10 cellular contexts compared by ENCODE assay signal in genomic region chr19:53881482-53882390, GRCh38. TPM values are rescaled to one million over a fixed set of nuclear protein-coding genes. Genes with fewer than 3 reads are reported as not detected.
A peak's percentile ranks its signal among the peaks of the same experiment; 100 is the strongest.
DNase-seq lines count a peak whose midpoint lies in the region; ATAC-seq, FAIRE-seq and TF ChIP-seq lines count a peak whose summit lies in the region.
"Had no signal": no experiment of that assay in that cellular context is flagged by ENCODE, and none has a peak within 500 bp of the region (broad histone marks: within the 10 kb centered on the region; RNA-seq: fewer than 3 reads in every experiment).

Gene PRKCG, plus strand, starts transcription at chr19:53882197. Its CDS starts 298 bp downstream, at chr19:53882495.

- peak within 1 kb of the TSS; percentile 89 for H3K4me2 ChIP-seq in mesendoderm (ENCODE audit: low read length)

- peak; percentile 69 for TF ChIP-seq CTCF in VCaP (conservative IDR thresholded peaks at IDR 0.05)

- H3K27ac ChIP-seq in HUES48 (ENCODE audit: low read depth, low read length) (no peak within 1 kb of the TSS), VCaP (peak within 1 kb of the TSS; percentile 29; the same call in 1 of the 2 replicates), cingulate gyrus (ENCODE audit: low read depth, low read length) (peak within 1 kb of the TSS; percentile 8), mesendoderm (ENCODE audit: low read depth, low read length) (no peak within 1 kb of the TSS), subcutaneous abdominal adipose tissue (ENCODE audit: low read depth, low read length) (no peak within 1 kb of the TSS)

- H3K18ac ChIP-seq in mesendoderm (ENCODE audit: low read length), result no peak within 1 kb of the TSS

- H2BK5ac ChIP-seq in mesendoderm (ENCODE audit: low read length), result no peak within 1 kb of the TSS

- DNase-seq in AG08396 (ENCODE audit: low spot score) (peak; percentile 49), mesendoderm (peak; percentile 69), RCC 7860 (ENCODE audit: low spot score) (no peak)

- H3K56ac ChIP-seq in mesendoderm (ENCODE audit: low read length), result peak within 1 kb of the TSS; percentile 80

- no peaks in the 10 kb centered on the region for H3K79me1 ChIP-seq in mesendoderm (ENCODE audit: low read length)

- whole genome bisulfite sequencing in mesendoderm (ENCODE audit: extremely low coverage, insufficient coverage, low lambda C conversion rate), result no CpG with 5 or more reads among the region's 49 CpGs

- 0 out of 2 replicates have a peak within 1 kb of the TSS, but pooled peaks have one; percentile 40 for H3K9ac ChIP-seq in HUES48 (ENCODE audit: low read depth, low read length)
- H3K9ac ChIP-seq in mesendoderm (ENCODE audit: low read length), result peak within 1 kb of the TSS; percentile 59
- peak within 1 kb of the TSS in 2 of 5 donors; percentile 23 to 25 for H3K9ac ChIP-seq in subcutaneous abdominal adipose tissue (ENCODE audit: low read length in 5 of 5)

- no peak within 1 kb of the TSS for H3K23ac ChIP-seq in mesendoderm (ENCODE audit: low read length)

- H3K36me3 ChIP-seq in HUES48 (ENCODE audit: control insufficient read depth, insufficient read depth, low read length) (no peaks in the 10 kb centered on the region), mesendoderm (ENCODE audit: control insufficient read depth, insufficient read depth, low read length) (no peaks in the 10 kb centered on the region), subcutaneous abdominal adipose tissue (ENCODE audit: control insufficient read depth in 5 of 5, insufficient read depth in 5 of 5, low read length in 5 of 5) (peaks cover 0 to under 1% (median 0%) of the 10 kb centered on the region in 5 donors)

- H2AK5ac ChIP-seq in mesendoderm (ENCODE audit: low read length), result no peak within 1 kb of the TSS

- H3K27me3 ChIP-seq in HUES48 (ENCODE audit: control insufficient read depth, insufficient read depth, low read length) (peaks cover 39% of the 10 kb centered on the region), mesendoderm (ENCODE audit: insufficient read depth, low read length, poor library complexity) (peaks cover 3% of the 10 kb centered on the region), subcutaneous abdominal adipose tissue (ENCODE audit: control insufficient read depth in 5 of 5, insufficient read depth in 4 of 5, low read length in 5 of 5) (peaks cover 25 to 46% (median 32%) of the 10 kb centered on the region in 5 donors)

- no peak within 1 kb of the TSS for H4K5ac ChIP-seq in mesendoderm (ENCODE audit: low read length)

- H3K4me1 ChIP-seq in HUES48 (ENCODE audit: control insufficient read depth, insufficient read depth, low read length) (peaks cover 22% of the 10 kb centered on the region), mesendoderm (ENCODE audit: control insufficient read depth, low read depth, low read length) (peaks cover 5% of the 10 kb centered on the region), subcutaneous abdominal adipose tissue (ENCODE audit: control insufficient read depth in 5 of 5, insufficient read depth in 5 of 5, low read length in 5 of 5) (peaks cover 4 to 27% (median 26%) of the 10 kb centered on the region in 5 donors)

- H4K8ac ChIP-seq in mesendoderm (ENCODE audit: low read depth, low read length), result no peak within 1 kb of the TSS

- no peak within 1 kb of the TSS for H2BK120ac ChIP-seq in mesendoderm (ENCODE audit: low read depth, low read length)

- H3K4me3 ChIP-seq in HUES48 (ENCODE audit: low read depth, low read length) (peak within 1 kb of the TSS; percentile 70), mesendoderm (ENCODE audit: low read length) (no peak within 1 kb of the TSS), subcutaneous abdominal adipose tissue (ENCODE audit: low read depth in 1 of 5, low read length in 5 of 5) (peak within 1 kb of the TSS; percentile 2 to 56 (median 34))

- ATAC-seq in GM18511 (IDR thresholded peaks at IDR 0.05; ENCODE audit: unreplicated experiment), result no peak

- no peak for FAIRE-seq in RCC 7860 (lab: Jason Lieb, UNC)
- FAIRE-seq: frontal cortex, GM18507 had no signal

- no peak within 1 kb of the TSS for H2BK15ac ChIP-seq in mesendoderm (replicated peaks; ENCODE audit: low read depth)

- H3K4ac ChIP-seq in mesendoderm (ENCODE audit: low read depth, low read length), result no peak within 1 kb of the TSS

- H3K79me2 ChIP-seq in mesendoderm (ENCODE audit: control insufficient read depth, insufficient read depth, low read length), result no peaks in the 10 kb centered on the region

- H3K9me3 ChIP-seq in HUES48 (ENCODE audit: control insufficient read depth, insufficient read depth, low read length) (no peaks in the 10 kb centered on the region), subcutaneous abdominal adipose tissue (ENCODE audit: control insufficient read depth in 5 of 5, low read length in 5 of 5) (no peaks in the 10 kb centered on the region)

RNA-seq across cellular contexts. Expression of gene PRKCG, which starts in this region (rescaled TPM):
- polyA plus RNA-seq in mesendoderm (2013, experiment 1 of 2), result 1.8 TPM
- 2.0 TPM for polyA plus RNA-seq in mesendoderm (2013, experiment 2 of 2)

Comparison
In these comparisons a context has a peak if more than half of its experiments do, and no peak if none do; other contexts are left out.
1. H3K27ac ChIP-seq: peak in VCaP (single experiment) and cingulate gyrus (single experiment); none in HUES48 (single experiment), mesendoderm (single experiment) and subcutaneous abdominal adipose tissue (single experiment).